16 cellular contexts compared by ENCODE assay signal in genomic region chr2:42877936-42878335, GRCh38.
"Had no signal": no experiment of that assay in that cellular context is flagged by ENCODE, and none has a peak within 500 bp of the region (broad histone marks: within the 10 kb centered on the region; RNA-seq: fewer than 3 reads in every experiment).

No MANE protein-coding gene starts in this region.

- H3K79me2 ChIP-seq: parathyroid adenoma had no signal

- H3K9me3 Mint-ChIP-seq: central memory CD8-positive, alpha-beta T cell; effector memory CD8-positive, alpha-beta T cell; mesothelial cell of epicardium; neural progenitor cell; stimulated activated effector memory CD8-positive, alpha-beta T cell treated with anti-CD3 and anti-CD28 coated beads, Interleukin-12 subunit alpha, Interleukin-12 subunit beta, amount 100 ng/mL, for 72 hours had no signal

- H3K36me3 Mint-ChIP-seq: mesothelial cell of epicardium; neural progenitor cell; stimulated activated effector memory CD8-positive, alpha-beta T cell treated with anti-CD3 and anti-CD28 coated beads, Interleukin-12 subunit alpha, Interleukin-12 subunit beta, amount 100 ng/mL, for 72 hours had no signal

- H3K9ac ChIP-seq: neural progenitor cell, parathyroid adenoma, SK-N-SH had no signal

- H3K27ac ChIP-seq: neural progenitor cell had no signal

- H3K27me3 ChIP-seq: adrenal gland, left lung, neural progenitor cell, tibial nerve had no signal

- ATAC-seq: effector memory CD8-positive, alpha-beta T cell; left lung had no signal

- H3K9me3 ChIP-seq: adrenal gland, left lung, SK-N-SH, tibial nerve had no signal

- DNase-seq: activated CD4-positive, alpha-beta T cell treated with anti-CD3 and anti-CD28 coated beads, Interleukin-2, amount 50 U/mL, for 1 hour; activated CD4-positive, CD25-positive, alpha-beta regulatory T cell; activated naive CD4-positive, alpha-beta T cell; adrenal gland; effector memory CD8-positive, alpha-beta T cell; erythroblast; left lung; SK-N-SH had no signal

- H2AFZ ChIP-seq: neural progenitor cell, parathyroid adenoma had no signal

- H3K36me3 ChIP-seq: adrenal gland, left lung, neural progenitor cell, tibial nerve had no signal

- H3K4me1 Mint-ChIP-seq: central memory CD8-positive, alpha-beta T cell had no signal

- H3K4me2 ChIP-seq: neural progenitor cell, SK-N-SH, smooth muscle cell had no signal

- H3K4me1 ChIP-seq: neural progenitor cell, parathyroid adenoma had no signal

- FAIRE-seq: islet of Langerhans had no signal

- H3K27me3 Mint-ChIP-seq: central memory CD8-positive, alpha-beta T cell; effector memory CD8-positive, alpha-beta T cell had no signal

- H3K4me3 ChIP-seq: adrenal gland, left lung, neural progenitor cell, smooth muscle cell, tibial nerve had no signal

- H3K27ac Mint-ChIP-seq: effector memory CD8-positive, alpha-beta T cell; mesothelial cell of epicardium; neural progenitor cell had no signal

- H3K4me3 Mint-ChIP-seq: central memory CD8-positive, alpha-beta T cell; effector memory CD8-positive, alpha-beta T cell; mesothelial cell of epicardium; neural progenitor cell; stimulated activated effector memory CD8-positive, alpha-beta T cell treated with anti-CD3 and anti-CD28 coated beads, Interleukin-12 subunit alpha, Interleukin-12 subunit beta, amount 100 ng/mL, for 72 hours had no signal
